In genomic region chr5:60023255-60023654, GRCh38 we compare ENCODE assay signal across 18 cellular contexts.
DNase-seq lines count a peak whose midpoint lies in the region; ATAC-seq and TF ChIP-seq lines count a peak whose summit lies in the region.
"Had no signal": no experiment of that assay in that cellular context is flagged by ENCODE, and none has a peak within 500 bp of the region (broad histone marks: within the 10 kb centered on the region; RNA-seq: fewer than 3 reads in every experiment).

No MANE protein-coding gene starts in this region.

- no peak overlapping the region for H2BK5ac ChIP-seq in mesendoderm (ENCODE audit: low read length)

- H2BK15ac ChIP-seq in mesendoderm (replicated peaks; ENCODE audit: low read depth) = no peak overlapping the region

- no peak for ATAC-seq in HG02973 (IDR thresholded peaks at IDR 0.05; ENCODE audit: unreplicated experiment)

- no peaks in the 10 kb centered on the region for H3K79me2 ChIP-seq in mesendoderm (ENCODE audit: control insufficient read depth, insufficient read depth, low read length)

- H2BK120ac ChIP-seq in mesendoderm (ENCODE audit: low read depth, low read length) = no peak overlapping the region

- H3K4me2 ChIP-seq in mesendoderm (ENCODE audit: low read length) = no peak overlapping the region
- H3K4me2 ChIP-seq: PC-9 had no signal

- in situ Hi-C loops in astrocyte of the spinal cord (cut with HindIII; ENCODE audit: low sequenced_read_pairs) = no loop called here

- TF ChIP-seq CTCF in astrocyte of the spinal cord (IDR thresholded peaks at IDR 0.05; ENCODE audit: low read depth, low read length) = no peak

- peaks cover 11% of the 10 kb centered on the region; the same call in 1 of the 2 replicates for H3K4me1 ChIP-seq in SJSA1 (replicated peaks)
- no peaks in the 10 kb centered on the region for H3K4me1 ChIP-seq in mesendoderm (ENCODE audit: control insufficient read depth, low read depth, low read length)

- H3K9ac ChIP-seq in mesendoderm (ENCODE audit: low read length) = no peak overlapping the region
- H3K9ac ChIP-seq: GM23248 had no signal

- no peak overlapping the region for H3K4ac ChIP-seq in mesendoderm (ENCODE audit: low read depth, low read length)

- H3K18ac ChIP-seq in mesendoderm (ENCODE audit: low read length) = no peak overlapping the region

- H3K27me3 ChIP-seq in SJSA1 (replicated peaks) (no peaks in the 10 kb centered on the region; the same call in 1 of the 2 replicates), mesendoderm (ENCODE audit: insufficient read depth, low read length, poor library complexity) (no peaks in the 10 kb centered on the region)

- peak overlapping the region; percentile 34 for H3K27ac ChIP-seq in SJSA1
- no peak overlapping the region for H3K27ac ChIP-seq in mesendoderm (ENCODE audit: low read depth, low read length)
- H3K27ac ChIP-seq: 22Rv1, GM23248, PC-9 had no signal

- H4K8ac ChIP-seq in mesendoderm (ENCODE audit: low read depth, low read length) = no peak overlapping the region

- H4K5ac ChIP-seq in mesendoderm (ENCODE audit: low read length) = no peak overlapping the region

- H3K56ac ChIP-seq in mesendoderm (ENCODE audit: low read length) = no peak overlapping the region

- no peak overlapping the region for H3K4me3 ChIP-seq in SJSA1
- no peak overlapping the region for H3K4me3 ChIP-seq in astrocyte of the spinal cord (ENCODE audit: low read depth, low read length)
- no peak overlapping the region for H3K4me3 ChIP-seq in mesendoderm (ENCODE audit: low read length)
- H3K4me3 ChIP-seq: GM23248, PC-9 had no signal

- H3K36me3 ChIP-seq in SJSA1 (no peaks in the 10 kb centered on the region), mesendoderm (ENCODE audit: control insufficient read depth, insufficient read depth, low read length) (no peaks in the 10 kb centered on the region)

- H3K23ac ChIP-seq in mesendoderm (ENCODE audit: low read length) = no peak overlapping the region

- H3K79me1 ChIP-seq in mesendoderm (ENCODE audit: low read length) = no peaks in the 10 kb centered on the region

- DNase-seq in A172 (ENCODE audit: low spot score) (peak; percentile 50), SJSA1 (ENCODE audit: low read depth in 1 of 2, low spot score in 2 of 2) (no peak), astrocyte of the spinal cord (ENCODE audit: low read depth, low spot score) (peak; percentile 71), mesendoderm (peak; percentile 13), H4 (ENCODE audit: low spot score) (no peak), GDM1 (lab: John Stamatoyannopoulos, UW) (no peak), AG08395 (ENCODE audit: low spot score) (no peak)
- DNase-seq: C1 segment of cervical spinal cord, DMS 273 treated with DMSO at 0.1 percent for 48 hours, GM23248, KBM-7, NCI-H1092, NCI-H1694 treated with DMSO at 0.1 percent for 48 hours, NCI-H69, PC-9, Right ventricle myocardium superior had no signal

- no peak overlapping the region for H2AK5ac ChIP-seq in mesendoderm (ENCODE audit: low read length)

- no peaks in the 10 kb centered on the region for H3K9me3 ChIP-seq in SJSA1 (replicated peaks)

Comparison
In these comparisons a context has a peak if more than half of its experiments do, and no peak if none do; other contexts are left out.
1. DNase-seq: peak in A172 (single experiment), astrocyte of the spinal cord (single experiment) and mesendoderm (single experiment); none in SJSA1 (0 of 2), H4 (single experiment), GDM1 (single experiment) and AG08395 (single experiment).